Comparison of ENCODE assay signal across 12 cellular contexts in genomic region chr21:16305686-16306085, GRCh38.
DNase-seq lines count a peak whose midpoint lies in the region; ATAC-seq, FAIRE-seq and TF ChIP-seq lines count a peak whose summit lies in the region.
"Had no signal": no experiment of that assay in that cellular context is flagged by ENCODE, and none has a peak within 500 bp of the region (broad histone marks: within the 10 kb centered on the region; RNA-seq: fewer than 3 reads in every experiment).

No MANE protein-coding gene starts in this region.

- H3K79me2 ChIP-seq in HepG2 (ENCODE audit: insufficient read depth, low read length) = no peaks in the 10 kb centered on the region

- no peaks in the 10 kb centered on the region for H4K20me1 ChIP-seq in HepG2 (ENCODE audit: insufficient read depth, low read length)

- no peak overlapping the region for H3K27ac Mint-ChIP-seq in nephron progenitor cell
- H3K27ac Mint-ChIP-seq in activated CD4-positive, alpha-beta T cell treated with anti-CD3 and anti-CD28 coated beads, Interleukin-2, amount 10 ng/mL, durations not matched to agents 7 days and 5 days = no peak overlapping the region
- H3K27ac Mint-ChIP-seq: activated B cell treated with CpG ODN at 0.5 μM for 24 hours; activated naive CD4-positive, alpha-beta T cell treated with anti-CD3 and anti-CD28 coated beads, Interleukin-2, amount 50 U/mL, for 24 hours had no signal

- BruUV-seq in HepG2 (replicated peaks; lab: Mats Ljungman, UMichigan) = no TSS peak

- peak overlapping the region; percentile 35 for H3K4me3 Mint-ChIP-seq in nephron progenitor cell
- no peak overlapping the region for H3K4me3 Mint-ChIP-seq in activated CD4-positive, alpha-beta T cell treated with anti-CD3 and anti-CD28 coated beads, Interleukin-2, amount 10 ng/mL, durations not matched to agents 7 days and 5 days
- no peak overlapping the region for H3K4me3 Mint-ChIP-seq in activated T-cell treated with anti-CD3 and anti-CD28 coated beads, Interleukin-2, amount 50 U/mL, for 4 hours
- H3K4me3 Mint-ChIP-seq: activated B cell treated with CpG ODN at 0.5 μM for 24 hours; activated naive CD4-positive, alpha-beta T cell treated with anti-CD3 and anti-CD28 coated beads, Interleukin-2, amount 50 U/mL, for 24 hours had no signal

- no peak overlapping the region for H3K4me2 ChIP-seq in HepG2 (ENCODE audit: low read depth, low read length)

- POLR2A ChIA-PET in HepG2 (lab: Yijun Ruan, JAX) = no interaction called here
- POLR2A ChIA-PET in activated CD4-positive, alpha-beta T cell treated with anti-CD3 and anti-CD28 coated beads, Interleukin-2, amount 10 ng/mL, durations not matched to agents 7 days and 5 days (lab: Charles Lee) = no interaction called here

- in situ Hi-C loops in HepG2 (cut with HindIII; ENCODE audit: extremely low pct_ligation_motif_present, low pct_unique_long_range_greater_than_20kb) = no loop called here

- TF ChIP-seq CTCF in liver (IDR thresholded peaks at IDR 0.05; ENCODE audit: low read depth, low read length, missing input control) = no peak
- no peak for TF ChIP-seq CTCF in HepG2 (CRISPR knock-in tag; IDR thresholded peaks at IDR 0.05)
- no peak for TF ChIP-seq CTCF in esophagus muscularis mucosa (IDR thresholded peaks at IDR 0.05)
- TF ChIP-seq CTCF in nephron progenitor cell (IDR thresholded peaks at IDR 0.05) = no peak

- DNase-seq in HepG2 (ENCODE audit: low spot score) = no peak
- no peak for DNase-seq in esophagus muscularis mucosa (ENCODE audit: extremely low spot score)
- peak; percentile 5 for DNase-seq in nephron progenitor cell
- DNase-seq in activated CD4-positive, alpha-beta T cell treated with anti-CD3 and anti-CD28 coated beads, Interleukin-2, amount 10 ng/mL, durations not matched to agents 7 days and 5 days = no peak
- DNase-seq in HT-29 (ENCODE audit: low spot score) = no peak
- no peak for DNase-seq in activated T-cell treated with anti-CD3 and anti-CD28 coated beads, Interleukin-2, amount 50 U/mL, for 4 hours
- DNase-seq: activated B cell treated with CpG ODN at 0.5 μM for 24 hours, KG1, OCI-M1 had no signal

- H2AFZ ChIP-seq in HepG2 (ENCODE audit: low read length) = no peak overlapping the region

- CTCF ChIA-PET in HepG2 (lab: Yijun Ruan, JAX; ENCODE audit: low intra/inter-chr PET ratio, low total read pairs) = no interaction called here
- CTCF ChIA-PET in activated CD4-positive, alpha-beta T cell treated with anti-CD3 and anti-CD28 coated beads, Interleukin-2, amount 10 ng/mL, durations not matched to agents 7 days and 5 days (lab: Charles Lee) = interaction anchor here (0.7 kb wide), 2 partner anchors 11 to 21 kb away, joined by 3 to 5 read pairs; no protein-coding TSS in a partner anchor

- WGBS in liver = 51% methylated on average over 6 of the region's 6 CpGs
- 32% methylated on average over 6 of the region's 6 CpGs for WGBS in HepG2 (ENCODE audit: low lambda C conversion rate)
- WGBS in esophagus muscularis mucosa = 53% methylated on average over 6 of the region's 6 CpGs

- TF ChIP-seq POLR2A in HepG2 (IDR thresholded peaks at IDR 0.05; ENCODE audit: insufficient read depth in 1 of 2, low read depth in 2 of 2, low read length in 2 of 2) (no peak), esophagus muscularis mucosa (IDR thresholded peaks at IDR 0.05; ENCODE audit: low read depth) (no peak)

- H3K4me3 ChIP-seq in liver (ENCODE audit: low read depth in 1 of 3, low read length in 3 of 3) = peak overlapping the region in 1 of 3 donors; percentile 7
- H3K4me3 ChIP-seq in HepG2 (replicated peaks in 1 of 3; ENCODE audit: insufficient read depth in 1 of 3, low read depth in 2 of 3, low read length in 3 of 3) = no peak overlapping the region
- H3K4me3 ChIP-seq in esophagus muscularis mucosa = peak overlapping the region; percentile 8 to 38 (median 22)

- peaks cover 38% of the 10 kb centered on the region for H3K4me1 Mint-ChIP-seq in nephron progenitor cell
- peaks cover 13% of the 10 kb centered on the region for H3K4me1 Mint-ChIP-seq in activated CD4-positive, alpha-beta T cell treated with anti-CD3 and anti-CD28 coated beads, Interleukin-2, amount 10 ng/mL, durations not matched to agents 7 days and 5 days
- H3K4me1 Mint-ChIP-seq in activated T-cell treated with anti-CD3 and anti-CD28 coated beads, Interleukin-2, amount 50 U/mL, for 4 hours (ENCODE audit: low read depth) = no peaks in the 10 kb centered on the region
- H3K4me1 Mint-ChIP-seq: activated B cell treated with CpG ODN at 0.5 μM for 24 hours had no signal

- H3K27me3 Mint-ChIP-seq in nephron progenitor cell (ENCODE audit: low read depth, poor library complexity) = no peaks in the 10 kb centered on the region
- peaks cover 2% of the 10 kb centered on the region for H3K27me3 Mint-ChIP-seq in activated CD4-positive, alpha-beta T cell treated with anti-CD3 and anti-CD28 coated beads, Interleukin-2, amount 10 ng/mL, durations not matched to agents 7 days and 5 days
- H3K27me3 Mint-ChIP-seq in activated T-cell treated with anti-CD3 and anti-CD28 coated beads, Interleukin-2, amount 50 U/mL, for 4 hours (ENCODE audit: low read depth) = no peaks in the 10 kb centered on the region
- H3K27me3 Mint-ChIP-seq: activated B cell treated with CpG ODN at 0.5 μM for 24 hours; activated naive CD4-positive, alpha-beta T cell treated with anti-CD3 and anti-CD28 coated beads, Interleukin-2, amount 50 U/mL, for 24 hours had no signal

- H3K27ac ChIP-seq in liver (ENCODE audit: low read depth in 1 of 2, low read length in 2 of 2) = peak overlapping the region; percentile 39 to 52
- no peak overlapping the region for H3K27ac ChIP-seq in HepG2 (ENCODE audit: extremely low read length, insufficient read depth, low read length)
- H3K27ac ChIP-seq in esophagus muscularis mucosa (replicated peaks in 1 of 4) = peak overlapping the region; percentile 20 to 51 (median 41)

- H3K27me3 ChIP-seq in liver (ENCODE audit: control insufficient read depth in 4 of 4, insufficient read depth in 4 of 4, low read length in 3 of 4) = no peaks in the 10 kb centered on the region
- H3K27me3 ChIP-seq in HepG2 (ENCODE audit: control insufficient read depth in 1 of 2, insufficient read depth in 2 of 2, low read length in 2 of 2) = no peaks in the 10 kb centered on the region
- H3K27me3 ChIP-seq in esophagus muscularis mucosa = no peaks in the 10 kb centered on the region

- no peaks in the 10 kb centered on the region for H3K9me3 ChIP-seq in liver (ENCODE audit: control insufficient read depth in 4 of 4, low read length in 3 of 4)
- H3K9me3 ChIP-seq in HepG2 (ENCODE audit: low read length) = no peaks in the 10 kb centered on the region
- no peaks in the 10 kb centered on the region for H3K9me3 ChIP-seq in esophagus muscularis mucosa

- ATAC-seq in HepG2 (no peak), HG02970 (IDR thresholded peaks at IDR 0.05; ENCODE audit: low FRiP score, unreplicated experiment) (no peak)
- no peak for ATAC-seq in activated T-cell treated with anti-CD3 and anti-CD28 coated beads, Interleukin-2, amount 50 U/mL, for 4 hours

- H3K9me3 Mint-ChIP-seq in nephron progenitor cell = no peaks in the 10 kb centered on the region
- H3K9me3 Mint-ChIP-seq in activated CD4-positive, alpha-beta T cell treated with anti-CD3 and anti-CD28 coated beads, Interleukin-2, amount 10 ng/mL, durations not matched to agents 7 days and 5 days = no peaks in the 10 kb centered on the region
- no peaks in the 10 kb centered on the region for H3K9me3 Mint-ChIP-seq in activated T-cell treated with anti-CD3 and anti-CD28 coated beads, Interleukin-2, amount 50 U/mL, for 4 hours
- H3K9me3 Mint-ChIP-seq: activated B cell treated with CpG ODN at 0.5 μM for 24 hours; activated naive CD4-positive, alpha-beta T cell treated with anti-CD3 and anti-CD28 coated beads, Interleukin-2, amount 50 U/mL, for 24 hours had no signal

- no peak for FAIRE-seq in HepG2 (lab: Jason Lieb, UNC)

- H3K9ac ChIP-seq in liver (ENCODE audit: low read depth in 1 of 2, low read length in 2 of 2) (peak overlapping the region; percentile 19 to 49), HepG2 (ENCODE audit: insufficient read depth, low read depth, low read length) (no peak overlapping the region)

- TF ChIP-seq EP300 in HepG2 (IDR thresholded peaks at IDR 0.05; ENCODE audit: low read depth in 2 of 2, low read length in 2 of 2) (no peak), HepG2 (CRISPR knock-in tag; IDR thresholded peaks at IDR 0.05; ENCODE audit: borderline replicate concordance) (no peak), esophagus muscularis mucosa (IDR thresholded peaks at IDR 0.05) (no peak)

- intact Hi-C loops in HepG2 (cut with micrococcal nuclease; ENCODE audit: unreplicated experiment) = no loop called here
- intact Hi-C loops in esophagus muscularis mucosa (cut with DNase I) = no loop called here

- H3K36me3 ChIP-seq in liver (ENCODE audit: control insufficient read depth in 4 of 4, insufficient read depth in 3 of 4, low read depth in 1 of 4, low read length in 3 of 4) (no peaks in the 10 kb centered on the region), HepG2 (replicated peaks in 1 of 2; ENCODE audit: control insufficient read depth in 1 of 2, insufficient read depth in 2 of 2, low read length in 2 of 2) (no peaks in the 10 kb centered on the region), esophagus muscularis mucosa (no peaks in the 10 kb centered on the region)

- H3K36me3 Mint-ChIP-seq in nephron progenitor cell (ENCODE audit: low read depth) = no peaks in the 10 kb centered on the region
- no peaks in the 10 kb centered on the region for H3K36me3 Mint-ChIP-seq in activated CD4-positive, alpha-beta T cell treated with anti-CD3 and anti-CD28 coated beads, Interleukin-2, amount 10 ng/mL, durations not matched to agents 7 days and 5 days (ENCODE audit: low read depth)
- no peaks in the 10 kb centered on the region for H3K36me3 Mint-ChIP-seq in activated T-cell treated with anti-CD3 and anti-CD28 coated beads, Interleukin-2, amount 50 U/mL, for 4 hours (ENCODE audit: insufficient read depth)
- H3K36me3 Mint-ChIP-seq: activated naive CD4-positive, alpha-beta T cell treated with anti-CD3 and anti-CD28 coated beads, Interleukin-2, amount 50 U/mL, for 24 hours had no signal

- H3K4me1 ChIP-seq in liver (ENCODE audit: control insufficient read depth in 4 of 4, insufficient read depth in 4 of 4, low read length in 3 of 4) = peaks cover 0 to 29% (median 15%) of the 10 kb centered on the region in 4 donors
- no peaks in the 10 kb centered on the region for H3K4me1 ChIP-seq in HepG2 (ENCODE audit: insufficient read depth, low read length)
- no peaks in the 10 kb centered on the region for H3K4me1 ChIP-seq in esophagus muscularis mucosa

- TF ChIP-seq RAD21 in liver (IDR thresholded peaks at IDR 0.05) = no peak
- TF ChIP-seq RAD21 in HepG2 (CRISPR knock-in tag; IDR thresholded peaks at IDR 0.05) = no peak

TF ChIP-seq in liver, 16 proteins besides CTCF, POLR2A, EP300 and RAD21 (continues in another document):
- TF ChIP-seq RXRA (IDR thresholded peaks at IDR 0.05) (no peak), FOXA1 (IDR thresholded peaks at IDR 0.05) (no peak)

TF ChIP-seq in HepG2, 621 proteins besides CTCF, POLR2A, EP300 and RAD21:
- TF ChIP-seq HOXA5 (CRISPR knock-in tag; IDR thresholded peaks at IDR 0.05) (no peak), ZFP41 (CRISPR knock-in tag; IDR thresholded peaks at IDR 0.05; ENCODE audit: borderline replicate concordance) (no peak), BHLHE40 (IDR thresholded peaks at IDR 0.05; ENCODE audit: low read length) (no peak), BRCA1 (CRISPR knock-in tag; IDR thresholded peaks at IDR 0.05) (no peak), ATAD3A (CRISPR knock-in tag; IDR thresholded peaks at IDR 0.05) (no peak)

Comparison
In these comparisons a context has a peak if more than half of its experiments do, and no peak if none do; other contexts are left out.
1. H3K4me3 ChIP-seq: peak in esophagus muscularis mucosa (4 of 4); none in HepG2 (0 of 3).